ENCODE assay signal across 1 cellular context in the genomic region with DNA sequence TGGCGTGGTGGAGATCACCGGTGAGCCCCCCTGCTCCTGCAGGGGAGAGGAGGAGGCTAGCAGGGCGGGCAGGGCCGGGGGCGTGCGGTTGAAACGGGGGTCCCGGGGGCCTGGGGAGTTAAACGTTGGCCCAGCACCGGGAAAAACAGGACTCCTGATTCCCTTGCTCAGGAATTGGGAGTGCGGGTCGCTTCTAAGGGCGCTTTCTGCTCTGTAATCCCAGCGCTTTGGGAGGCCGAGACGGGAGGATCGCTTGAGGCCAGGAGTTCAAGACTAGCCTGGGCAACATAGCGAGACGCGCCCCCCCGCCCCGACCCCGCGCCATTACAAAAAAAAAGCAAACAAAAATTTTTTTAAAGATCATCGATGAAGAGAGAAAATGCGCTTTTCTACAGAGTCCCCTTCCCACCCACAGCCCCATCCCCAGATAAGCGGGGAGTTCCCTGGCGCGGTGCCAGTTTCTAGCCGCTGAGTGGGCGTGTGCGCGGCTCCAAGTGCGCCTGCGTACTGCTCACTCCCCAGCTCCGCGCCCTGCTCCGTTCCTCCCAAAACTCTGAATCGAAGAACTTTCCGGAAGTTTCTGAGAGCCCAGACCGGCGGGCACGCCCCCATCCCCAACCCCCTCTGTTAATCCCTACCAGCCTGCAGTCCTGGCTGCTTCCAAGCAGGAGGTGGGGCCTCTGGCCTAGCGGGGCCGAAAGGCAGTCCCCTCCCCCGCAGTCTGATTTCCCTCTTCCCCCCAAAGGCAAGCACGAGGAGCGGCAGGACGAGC.
A peak's percentile ranks its signal among the peaks of the same experiment; 100 is the strongest.
TF ChIP-seq lines count a peak whose summit lies in the region.

No MANE protein-coding gene starts in this region.

TF ChIP-seq in GM12878, 131 proteins besides CTCF, POLR2A, EP300 and RAD21 (continued from another document):
- TF ChIP-seq, protein P1, sequence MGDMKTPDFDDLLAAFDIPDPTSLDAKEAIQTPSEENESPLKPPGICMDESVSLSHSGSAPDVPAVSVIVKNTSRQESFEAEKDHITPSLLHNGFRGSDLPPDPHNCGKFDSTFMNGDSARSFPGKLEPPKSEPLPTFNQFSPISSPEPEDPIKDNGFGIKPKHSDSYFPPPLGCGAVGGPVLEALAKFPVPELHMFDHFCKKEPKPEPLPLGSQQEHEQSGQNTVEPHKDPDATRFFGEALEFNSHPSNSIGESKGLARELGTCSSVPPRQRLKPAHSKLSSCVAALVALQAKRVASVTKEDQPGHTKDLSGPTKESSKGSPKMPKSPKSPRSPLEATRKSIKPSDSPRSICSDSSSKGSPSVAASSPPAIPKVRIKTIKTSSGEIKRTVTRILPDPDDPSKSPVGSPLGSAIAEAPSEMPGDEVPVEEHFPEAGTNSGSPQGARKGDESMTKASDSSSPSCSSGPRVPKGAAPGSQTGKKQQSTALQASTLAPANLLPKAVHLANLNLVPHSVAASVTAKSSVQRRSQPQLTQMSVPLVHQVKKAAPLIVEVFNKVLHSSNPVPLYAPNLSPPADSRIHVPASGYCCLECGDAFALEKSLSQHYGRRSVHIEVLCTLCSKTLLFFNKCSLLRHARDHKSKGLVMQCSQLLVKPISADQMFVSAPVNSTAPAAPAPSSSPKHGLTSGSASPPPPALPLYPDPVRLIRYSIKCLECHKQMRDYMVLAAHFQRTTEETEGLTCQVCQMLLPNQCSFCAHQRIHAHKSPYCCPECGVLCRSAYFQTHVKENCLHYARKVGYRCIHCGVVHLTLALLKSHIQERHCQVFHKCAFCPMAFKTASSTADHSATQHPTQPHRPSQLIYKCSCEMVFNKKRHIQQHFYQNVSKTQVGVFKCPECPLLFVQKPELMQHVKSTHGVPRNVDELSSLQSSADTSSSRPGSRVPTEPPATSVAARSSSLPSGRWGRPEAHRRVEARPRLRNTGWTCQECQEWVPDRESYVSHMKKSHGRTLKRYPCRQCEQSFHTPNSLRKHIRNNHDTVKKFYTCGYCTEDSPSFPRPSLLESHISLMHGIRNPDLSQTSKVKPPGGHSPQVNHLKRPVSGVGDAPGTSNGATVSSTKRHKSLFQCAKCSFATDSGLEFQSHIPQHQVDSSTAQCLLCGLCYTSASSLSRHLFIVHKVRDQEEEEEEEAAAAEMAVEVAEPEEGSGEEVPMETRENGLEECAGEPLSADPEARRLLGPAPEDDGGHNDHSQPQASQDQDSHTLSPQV (IDR thresholded peaks at IDR 0.05), result no peak
- TF ChIP-seq NFIC (IDR thresholded peaks at IDR 0.05; ENCODE audit: low read depth, low read length), result no peak
- TF ChIP-seq STAT1 (conservative IDR thresholded peaks at IDR 0.05), result no peak
- TF ChIP-seq, protein P2, sequence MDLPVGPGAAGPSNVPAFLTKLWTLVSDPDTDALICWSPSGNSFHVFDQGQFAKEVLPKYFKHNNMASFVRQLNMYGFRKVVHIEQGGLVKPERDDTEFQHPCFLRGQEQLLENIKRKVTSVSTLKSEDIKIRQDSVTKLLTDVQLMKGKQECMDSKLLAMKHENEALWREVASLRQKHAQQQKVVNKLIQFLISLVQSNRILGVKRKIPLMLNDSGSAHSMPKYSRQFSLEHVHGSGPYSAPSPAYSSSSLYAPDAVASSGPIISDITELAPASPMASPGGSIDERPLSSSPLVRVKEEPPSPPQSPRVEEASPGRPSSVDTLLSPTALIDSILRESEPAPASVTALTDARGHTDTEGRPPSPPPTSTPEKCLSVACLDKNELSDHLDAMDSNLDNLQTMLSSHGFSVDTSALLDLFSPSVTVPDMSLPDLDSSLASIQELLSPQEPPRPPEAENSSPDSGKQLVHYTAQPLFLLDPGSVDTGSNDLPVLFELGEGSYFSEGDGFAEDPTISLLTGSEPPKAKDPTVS (IDR thresholded peaks at IDR 0.05; ENCODE audit: low read depth, low read length), result peak; percentile 95
- 0 out of 2 replicates have a peak, but pooled peaks have one; percentile 7 for TF ChIP-seq PAX5 (IDR thresholded peaks at IDR 0.05; ENCODE audit: borderline replicate concordance, low read depth, low read length)
- TF ChIP-seq IKZF2 (IDR thresholded peaks at IDR 0.05), result peak in 1 of 2 experiments; percentile 22; a peak in 2 of 4 replicates
- TF ChIP-seq MEF2A (IDR thresholded peaks at IDR 0.05; ENCODE audit: insufficient read depth, low read depth, low read length), result no peak
- TF ChIP-seq, protein P3, sequence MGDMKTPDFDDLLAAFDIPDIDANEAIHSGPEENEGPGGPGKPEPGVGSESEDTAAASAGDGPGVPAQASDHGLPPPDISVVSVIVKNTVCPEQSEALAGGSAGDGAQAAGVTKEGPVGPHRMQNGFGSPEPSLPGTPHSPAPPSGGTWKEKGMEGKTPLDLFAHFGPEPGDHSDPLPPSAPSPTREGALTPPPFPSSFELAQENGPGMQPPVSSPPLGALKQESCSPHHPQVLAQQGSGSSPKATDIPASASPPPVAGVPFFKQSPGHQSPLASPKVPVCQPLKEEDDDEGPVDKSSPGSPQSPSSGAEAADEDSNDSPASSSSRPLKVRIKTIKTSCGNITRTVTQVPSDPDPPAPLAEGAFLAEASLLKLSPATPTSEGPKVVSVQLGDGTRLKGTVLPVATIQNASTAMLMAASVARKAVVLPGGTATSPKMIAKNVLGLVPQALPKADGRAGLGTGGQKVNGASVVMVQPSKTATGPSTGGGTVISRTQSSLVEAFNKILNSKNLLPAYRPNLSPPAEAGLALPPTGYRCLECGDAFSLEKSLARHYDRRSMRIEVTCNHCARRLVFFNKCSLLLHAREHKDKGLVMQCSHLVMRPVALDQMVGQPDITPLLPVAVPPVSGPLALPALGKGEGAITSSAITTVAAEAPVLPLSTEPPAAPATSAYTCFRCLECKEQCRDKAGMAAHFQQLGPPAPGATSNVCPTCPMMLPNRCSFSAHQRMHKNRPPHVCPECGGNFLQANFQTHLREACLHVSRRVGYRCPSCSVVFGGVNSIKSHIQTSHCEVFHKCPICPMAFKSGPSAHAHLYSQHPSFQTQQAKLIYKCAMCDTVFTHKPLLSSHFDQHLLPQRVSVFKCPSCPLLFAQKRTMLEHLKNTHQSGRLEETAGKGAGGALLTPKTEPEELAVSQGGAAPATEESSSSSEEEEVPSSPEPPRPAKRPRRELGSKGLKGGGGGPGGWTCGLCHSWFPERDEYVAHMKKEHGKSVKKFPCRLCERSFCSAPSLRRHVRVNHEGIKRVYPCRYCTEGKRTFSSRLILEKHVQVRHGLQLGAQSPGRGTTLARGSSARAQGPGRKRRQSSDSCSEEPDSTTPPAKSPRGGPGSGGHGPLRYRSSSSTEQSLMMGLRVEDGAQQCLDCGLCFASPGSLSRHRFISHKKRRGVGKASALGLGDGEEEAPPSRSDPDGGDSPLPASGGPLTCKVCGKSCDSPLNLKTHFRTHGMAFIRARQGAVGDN (IDR thresholded peaks at IDR 0.05), result no peak
- TF ChIP-seq POU2F2 (IDR thresholded peaks at IDR 0.05; ENCODE audit: borderline replicate concordance, low read depth, low read length), result no peak
- TF ChIP-seq EED (IDR thresholded peaks at IDR 0.05; ENCODE audit: low read depth), result peak; percentile 49
- no peak for TF ChIP-seq YBX1 (IDR thresholded peaks at IDR 0.05)
- 0 out of 2 replicates have a peak, but pooled peaks have one; percentile 25 for TF ChIP-seq CBFB (IDR thresholded peaks at IDR 0.05; ENCODE audit: low read depth)
- no peak for TF ChIP-seq GATAD2B (conservative IDR thresholded peaks at IDR 0.05; ENCODE audit: low read depth)
- no peak for TF ChIP-seq ZNF207 (IDR thresholded peaks at IDR 0.05; ENCODE audit: borderline replicate concordance)
- TF ChIP-seq RELA (IDR thresholded peaks at IDR 0.05; ENCODE audit: borderline replicate concordance, partially characterized antibody), result no peak
- TF ChIP-seq FOS (IDR thresholded peaks at IDR 0.05; ENCODE audit: borderline replicate concordance, extremely low read depth, insufficient read length), result no peak
- TF ChIP-seq, protein P4, sequence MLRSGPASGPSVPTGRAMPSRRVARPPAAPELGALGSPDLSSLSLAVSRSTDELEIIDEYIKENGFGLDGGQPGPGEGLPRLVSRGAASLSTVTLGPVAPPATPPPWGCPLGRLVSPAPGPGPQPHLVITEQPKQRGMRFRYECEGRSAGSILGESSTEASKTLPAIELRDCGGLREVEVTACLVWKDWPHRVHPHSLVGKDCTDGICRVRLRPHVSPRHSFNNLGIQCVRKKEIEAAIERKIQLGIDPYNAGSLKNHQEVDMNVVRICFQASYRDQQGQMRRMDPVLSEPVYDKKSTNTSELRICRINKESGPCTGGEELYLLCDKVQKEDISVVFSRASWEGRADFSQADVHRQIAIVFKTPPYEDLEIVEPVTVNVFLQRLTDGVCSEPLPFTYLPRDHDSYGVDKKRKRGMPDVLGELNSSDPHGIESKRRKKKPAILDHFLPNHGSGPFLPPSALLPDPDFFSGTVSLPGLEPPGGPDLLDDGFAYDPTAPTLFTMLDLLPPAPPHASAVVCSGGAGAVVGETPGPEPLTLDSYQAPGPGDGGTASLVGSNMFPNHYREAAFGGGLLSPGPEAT (IDR thresholded peaks at IDR 0.05; ENCODE audit: low read depth), result peak; percentile 44; the same call in 1 of the 2 replicates
